Comparison of ENCODE assay signal across 8 cellular contexts in genomic region chr6:18323935-18324707, GRCh38. TPM values are rescaled to one million over a fixed set of nuclear protein-coding genes. Genes with fewer than 3 reads are reported as not detected.
DNase-seq lines count a peak whose midpoint lies in the region; ATAC-seq, FAIRE-seq and TF ChIP-seq lines count a peak whose summit lies in the region.

No MANE protein-coding gene starts in this region.

- peak; percentile 67 for TF ChIP-seq CTCF in astrocyte of the spinal cord (IDR thresholded peaks at IDR 0.05; ENCODE audit: low read depth, low read length)

- DNase-seq in AG08396 (ENCODE audit: low spot score) (peak; percentile 41), GM12892 (ENCODE audit: insufficient read length) (no peak), NCI-H526 (lab: John Stamatoyannopoulos, UW) (peak; percentile 20 to 81), astrocyte of the spinal cord (ENCODE audit: low read depth, low spot score) (peak; percentile 58), iPS DF 6.9 (ENCODE audit: low read depth, low spot score) (peak; percentile 7), superior temporal gyrus (ENCODE audit: extremely low spot score) (peak; percentile 87)
- no peak for DNase-seq in activated CD4-positive, alpha-beta memory T cell treated with anti-CD3 and anti-CD28 coated beads for 36 hours

- peaks cover 8% of the 10 kb centered on the region for H3K4me1 Mint-ChIP-seq in activated CD4-positive, alpha-beta memory T cell treated with anti-CD3 and anti-CD28 coated beads for 36 hours (ENCODE audit: low read depth)

- no peaks in the 10 kb centered on the region for H3K27me3 ChIP-seq in iPS DF 6.9 (ENCODE audit: control insufficient read depth, insufficient read depth, low read length)

- H3K4me3 ChIP-seq in astrocyte of the spinal cord (ENCODE audit: low read depth, low read length): no peak overlapping the region
- H3K4me3 ChIP-seq in iPS DF 6.9 (ENCODE audit: low read length): no peak overlapping the region

- ATAC-seq in HG03342 (IDR thresholded peaks at IDR 0.05; ENCODE audit: unreplicated experiment): peak; percentile 61

- peaks cover 4% of the 10 kb centered on the region for H3K27me3 Mint-ChIP-seq in activated CD4-positive, alpha-beta memory T cell treated with anti-CD3 and anti-CD28 coated beads for 36 hours

- FAIRE-seq in GM12892 (lab: Jason Lieb, UNC): peak; percentile 72

- no peaks in the 10 kb centered on the region for H3K36me3 Mint-ChIP-seq in activated CD4-positive, alpha-beta memory T cell treated with anti-CD3 and anti-CD28 coated beads for 36 hours

- H3K4me1 ChIP-seq in iPS DF 6.9 (ENCODE audit: control insufficient read depth, insufficient read depth, low read length): no peaks in the 10 kb centered on the region

- H3K27ac Mint-ChIP-seq in activated CD4-positive, alpha-beta memory T cell treated with anti-CD3 and anti-CD28 coated beads for 36 hours: no peak overlapping the region

- intact Hi-C loops in activated CD4-positive, alpha-beta memory T cell treated with anti-CD3 and anti-CD28 coated beads for 36 hours (cut with micrococcal nuclease): loop anchor here (1.0 kb wide), 1 partner anchor 180 kb away; no protein-coding TSS in a partner anchor

- TF ChIP-seq POLR2A in GM12892 (IDR thresholded peaks at IDR 0.05; ENCODE audit: low read depth, low read length): no peak

- no CpG with 5 or more reads among the region's 8 CpGs for WGBS in iPS DF 6.9 (ENCODE audit: insufficient coverage, insufficient read length)

- no peaks in the 10 kb centered on the region for H3K36me3 ChIP-seq in iPS DF 6.9 (ENCODE audit: control insufficient read depth, insufficient read depth, low read length)

- no peaks in the 10 kb centered on the region for H3K9me3 ChIP-seq in iPS DF 6.9 (ENCODE audit: control insufficient read depth, insufficient read depth, low read length)

- in situ Hi-C loops in astrocyte of the spinal cord (cut with HindIII; ENCODE audit: low sequenced_read_pairs): no loop called here

- H3K27ac ChIP-seq in iPS DF 6.9 (ENCODE audit: low read length): no peak overlapping the region

- POLR2A ChIA-PET in activated CD4-positive, alpha-beta memory T cell treated with anti-CD3 and anti-CD28 coated beads for 36 hours (lab: Charles Lee): no interaction called here

- CTCF ChIA-PET in activated CD4-positive, alpha-beta memory T cell treated with anti-CD3 and anti-CD28 coated beads for 36 hours (lab: Charles Lee): interaction anchor here (0.6 to 5.3 kb wide), 17 partner anchors 9 to 731 kb away, joined by 3 to 109 read pairs (median 3); no protein-coding TSS in a partner anchor

- no peak overlapping the region for H3K4me3 Mint-ChIP-seq in activated CD4-positive, alpha-beta memory T cell treated with anti-CD3 and anti-CD28 coated beads for 36 hours

- no peaks in the 10 kb centered on the region for H3K9me3 Mint-ChIP-seq in activated CD4-positive, alpha-beta memory T cell treated with anti-CD3 and anti-CD28 coated beads for 36 hours

RNA-seq across cellular contexts. Expression of gene DEK, which starts 59.8 kb away (rescaled TPM):
- 163 TPM for polyA plus RNA-seq in GM12892 (2012; ENCODE audit: missing spikeins)
- total RNA-seq in activated CD4-positive, alpha-beta memory T cell treated with anti-CD3 and anti-CD28 coated beads for 36 hours: 100 to 1,000 TPM; 180 to 182 TPM

Comparison
In these comparisons a context has a peak if more than half of its experiments do, and no peak if none do; other contexts are left out.
1. DNase-seq: peak in AG08396 (single experiment), NCI-H526 (2 of 2), astrocyte of the spinal cord (single experiment), iPS DF 6.9 (single experiment) and superior temporal gyrus (single experiment); none in GM12892 (single experiment) and activated CD4-positive, alpha-beta memory T cell treated with anti-CD3 and anti-CD28 coated beads for 36 hours (single experiment).